Comparison of ENCODE assay signal across 1 cellular context in the genomic region with DNA sequence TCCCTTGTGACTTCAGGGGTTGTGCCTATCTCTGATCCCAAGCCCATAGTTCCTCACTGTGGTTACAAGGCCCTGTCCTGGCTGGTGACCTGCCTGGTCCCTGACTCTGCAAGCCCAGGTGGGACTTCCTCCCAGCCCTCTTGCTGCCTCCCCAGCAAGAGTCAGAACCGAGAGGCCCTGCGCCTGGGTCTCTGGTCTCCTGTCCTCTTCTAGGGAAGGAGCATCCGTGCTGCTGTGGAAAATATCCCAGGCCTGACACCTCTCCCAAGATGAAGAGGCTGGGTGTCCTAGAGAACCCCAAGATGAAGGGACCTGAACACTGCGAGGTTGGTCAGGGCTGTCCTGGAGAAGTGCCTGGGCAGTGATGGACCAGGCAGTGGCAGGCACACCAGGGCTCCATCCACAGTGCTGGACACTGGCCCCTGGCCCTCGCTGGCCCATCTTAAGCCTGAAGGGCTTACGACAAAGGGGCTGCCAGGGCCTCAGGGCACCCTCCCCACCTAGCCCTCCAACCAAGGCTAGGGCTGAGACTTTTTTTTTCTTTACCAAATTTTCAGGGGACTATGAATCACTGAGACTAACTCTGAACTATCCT.
TF ChIP-seq lines count a peak whose summit lies in the region.

No MANE protein-coding gene starts in this region.

TF ChIP-seq in H1, 55 proteins besides CTCF, POLR2A, EP300 and RAD21:
- TF ChIP-seq CBX8 (IDR thresholded peaks at IDR 0.05; ENCODE audit: borderline replicate concordance, low read depth, low read length): no peak
- no peak for TF ChIP-seq SP4 (IDR thresholded peaks at IDR 0.05; ENCODE audit: low read length)
- TF ChIP-seq CREB1 (IDR thresholded peaks at IDR 0.05): no peak
- TF ChIP-seq RFX5 (IDR thresholded peaks at IDR 0.05; ENCODE audit: borderline replicate concordance, low read depth, low read length): no peak
- no peak for TF ChIP-seq JUN (IDR thresholded peaks at IDR 0.05; ENCODE audit: low read depth, low read length)
- TF ChIP-seq POLR2AphosphoS5 (IDR thresholded peaks at IDR 0.05; ENCODE audit: low read depth, low read length): no peak
- no peak for TF ChIP-seq CEBPB (IDR thresholded peaks at IDR 0.05; ENCODE audit: low read depth, low read length)
- TF ChIP-seq GTF2F1 (IDR thresholded peaks at IDR 0.05; ENCODE audit: borderline replicate concordance, low read depth, low read length): no peak
- TF ChIP-seq SP1 (IDR thresholded peaks at IDR 0.05; ENCODE audit: low read depth, low read length): no peak
- TF ChIP-seq SAP30 (IDR thresholded peaks at IDR 0.05; ENCODE audit: insufficient read depth, insufficient replicate concordance, low read length): no peak
- no peak for TF ChIP-seq ASH2L (IDR thresholded peaks at IDR 0.05; ENCODE audit: low read length)
- no peak for TF ChIP-seq BRCA1 (IDR thresholded peaks at IDR 0.05; ENCODE audit: low read depth, low read length)
- no peak for TF ChIP-seq TAF1 (IDR thresholded peaks at IDR 0.05; ENCODE audit: low read depth, low read length)
- TF ChIP-seq TEAD4 (IDR thresholded peaks at IDR 0.05; ENCODE audit: low read depth, low read length): no peak
